25 cellular contexts compared by ENCODE assay signal in genomic region chr17:52947418-52947817, GRCh38.
"Had no signal": no experiment of that assay in that cellular context is flagged by ENCODE, and none has a peak within 500 bp of the region (broad histone marks: within the 10 kb centered on the region; RNA-seq: fewer than 3 reads in every experiment).

No MANE protein-coding gene starts in this region.

- H3K27me3 ChIP-seq: colonic mucosa, dorsolateral prefrontal cortex, esophagus muscularis mucosa, esophagus squamous epithelium, foreskin keratinocyte, gastrocnemius medialis, gastroesophageal sphincter, heart left ventricle, heart right ventricle had no signal

- H3K4me3 Mint-ChIP-seq: dendritic cell treated with granulocyte-macrophage colony-stimulating factor and Interleukin-4, amounts not matched to agents 40 ng/mL and 50 ng/mL, for 4 days; effector memory CD8-positive, alpha-beta T cell; endodermal cell had no signal

- ATAC-seq: effector memory CD8-positive, alpha-beta T cell; esophagus mucosa; foreskin keratinocyte; gastrocnemius medialis; gastroesophageal sphincter; heart left ventricle; heart right ventricle had no signal

- H3K36me3 ChIP-seq: colonic mucosa, esophagus muscularis mucosa, esophagus squamous epithelium, gastrocnemius medialis, gastroesophageal sphincter, heart left ventricle, heart right ventricle had no signal

- H3K27ac ChIP-seq: colonic mucosa, coronary artery, dorsolateral prefrontal cortex, epithelial cell of prostate, esophagus muscularis mucosa, esophagus squamous epithelium, foreskin keratinocyte, gastrocnemius medialis, gastroesophageal sphincter, heart left ventricle, heart right ventricle had no signal

- H3K9me3 ChIP-seq: colonic mucosa, esophagus muscularis mucosa, esophagus squamous epithelium, gastrocnemius medialis, gastroesophageal sphincter, heart left ventricle had no signal

- H3K27ac Mint-ChIP-seq: dendritic cell treated with granulocyte-macrophage colony-stimulating factor and Interleukin-4, amounts not matched to agents 40 ng/mL and 50 ng/mL, for 4 days; effector memory CD8-positive, alpha-beta T cell; endodermal cell had no signal

- H3K4me1 ChIP-seq: colonic mucosa, esophagus muscularis mucosa, esophagus squamous epithelium, foreskin keratinocyte, gastrocnemius medialis, gastroesophageal sphincter, heart left ventricle, heart right ventricle had no signal

- H3K4me3 ChIP-seq: colonic mucosa, coronary artery, dorsolateral prefrontal cortex, esophagus muscularis mucosa, esophagus squamous epithelium, gastrocnemius medialis, gastroesophageal sphincter, heart left ventricle, heart right ventricle had no signal

- H3K27me3 Mint-ChIP-seq: dendritic cell treated with granulocyte-macrophage colony-stimulating factor and Interleukin-4, amounts not matched to agents 40 ng/mL and 50 ng/mL, for 4 days; effector memory CD8-positive, alpha-beta T cell had no signal

- DNase-seq: colonic mucosa; cortex of kidney; dermis blood vessel endothelial cell; dorsolateral prefrontal cortex; effector CD4-positive, alpha-beta T cell; effector CD8-positive, alpha-beta T cell; effector memory CD4-positive, alpha-beta T cell; effector memory CD8-positive, alpha-beta T cell; endodermal cell; erythroblast; esophagus squamous epithelium; foreskin fibroblast; foreskin keratinocyte; foreskin melanocyte; gastrocnemius medialis; glutamatergic neuron; head of caudate nucleus; heart left ventricle; heart right ventricle had no signal
